In genomic region chr16:58513874-58514273, GRCh38 we compare ENCODE assay signal across 23 cellular contexts. TPM values are rescaled to one million over a fixed set of nuclear protein-coding genes. Genes with fewer than 3 reads are reported as not detected.
DNase-seq lines count a peak whose midpoint lies in the region; ATAC-seq, FAIRE-seq and TF ChIP-seq lines count a peak whose summit lies in the region.
"Had no signal": no experiment of that assay in that cellular context is flagged by ENCODE, and none has a peak within 500 bp of the region (broad histone marks: within the 10 kb centered on the region; RNA-seq: fewer than 3 reads in every experiment).

No MANE protein-coding gene starts in this region.

- H3K9me3 ChIP-seq in K562 (replicated peaks; ENCODE audit: control insufficient read depth, insufficient read depth, low read depth, low read length) (no peaks in the 10 kb centered on the region), GM23248 (ENCODE audit: low read depth) (no peaks in the 10 kb centered on the region)

- H3F3A ChIP-seq in GM23248 (ENCODE audit: insufficient read depth), result peaks cover 13% of the 10 kb centered on the region

- intact Hi-C loops in natural killer cell (cut with micrococcal nuclease) (no loop called here), K562 (cut with micrococcal nuclease) (loop anchor here (2.0 kb wide), 1 partner anchor 121 kb away; no protein-coding TSS in a partner anchor)

- ATAC-seq in natural killer cell (no peak), K562 (no peak)
- no peak for ATAC-seq in natural killer cell treated with Interleukin-12 subunit alpha and Interleukin-12 subunit beta and Interleukin-15 and Interleukin-18, amount 100 ng/mL, for 72 hours

- H3K4me3 ChIP-seq in NB4 (ENCODE audit: low read depth, low read length) (peak overlapping the region; percentile 76), K562 (peak overlapping the region; percentile 88; the same call in 1 of the 2 replicates), GM23248 (no peak overlapping the region)
- H3K4me3 ChIP-seq: lung had no signal

- BruUV-seq in K562 (replicated peaks; lab: Mats Ljungman, UMichigan), result no TSS peak

- H3K27ac ChIP-seq in K562 (ENCODE audit: extremely low read depth, low read depth, low read length) (peak overlapping the region; percentile 92; the same call in 2 of the 3 replicates), GM23248 (no peak overlapping the region)
- H3K27ac ChIP-seq: brain microvascular endothelial cell, epithelial cell of prostate had no signal

- H3K27me3 ChIP-seq in K562 (ENCODE audit: control insufficient read depth in 2 of 2, insufficient read depth in 2 of 2, low read length in 2 of 2), result no peaks in the 10 kb centered on the region
- H3K27me3 ChIP-seq in GM23248 (replicated peaks; ENCODE audit: insufficient read depth), result no peaks in the 10 kb centered on the region
- H3K27me3 ChIP-seq: brain microvascular endothelial cell had no signal

- H3K36me3 ChIP-seq in K562 (ENCODE audit: control insufficient read depth, insufficient read depth, low read length) (peaks cover 26% of the 10 kb centered on the region), GM23248 (ENCODE audit: low read depth) (no peaks in the 10 kb centered on the region; the same call in 1 of the 2 replicates)

- H3K4me3 Mint-ChIP-seq in natural killer cell (peak overlapping the region; percentile 1), type B pancreatic cell (peak overlapping the region; percentile 42)
- H3K4me3 Mint-ChIP-seq in natural killer cell treated with Interleukin-12 subunit alpha and Interleukin-12 subunit beta and Interleukin-15 and Interleukin-18, amount 100 ng/mL, for 72 hours, result no peak overlapping the region

- H3K4me1 ChIP-seq in K562 (replicated peaks in 1 of 2; ENCODE audit: control insufficient read depth in 2 of 2, insufficient read depth in 2 of 2, low read length in 2 of 2) (peaks cover 4 to 44% of the 10 kb centered on the region in 2 experiments; a peak in 4 of 5 replicates), GM23248 (ENCODE audit: insufficient read depth) (peaks cover 4% of the 10 kb centered on the region; the same call in 1 of the 2 replicates)

- H3K36me3 Mint-ChIP-seq in natural killer cell (no peaks in the 10 kb centered on the region), type B pancreatic cell (peaks cover 11% of the 10 kb centered on the region)
- H3K36me3 Mint-ChIP-seq in natural killer cell treated with Interleukin-12 subunit alpha and Interleukin-12 subunit beta and Interleukin-15 and Interleukin-18, amount 100 ng/mL, for 72 hours, result peaks cover 8% of the 10 kb centered on the region

- 13% methylated on average over 2 of the region's 3 CpGs for WGBS in K562 (ENCODE audit: insufficient coverage, low coverage, missing lambda C conversion rate)
- WGBS in GM23248 (ENCODE audit: low coverage in 1 of 2, low lambda C conversion rate in 2 of 2, missing lambda C conversion rate in 2 of 2), 2 experiments, result 83 to 84% methylated on average over 3 of the region's 3 CpGs

- DNase-seq in natural killer cell (no peak), NB4 (ENCODE audit: low read depth) (no peak), K562 (ENCODE audit: extremely low read depth in 1 of 4, low spot score in 3 of 4) (no peak), type B pancreatic cell (ENCODE audit: extremely low spot score, unreplicated experiment) (no peak), H54 (ENCODE audit: insufficient read length, low spot score) (no peak), GM13976 (ENCODE audit: low spot score) (no peak), GM23248 (no peak)
- no peak for DNase-seq in natural killer cell treated with Interleukin-12 subunit alpha and Interleukin-12 subunit beta and Interleukin-15 and Interleukin-18, amount 100 ng/mL, for 72 hours (ENCODE audit: low spot score)
- DNase-seq: activated gamma-delta T cell; brain microvascular endothelial cell; COR-L47; GF-D8; NCI-H345; NK-92 treated with Interleukin-12 subunit alpha and Interleukin-12 subunit beta, amount 100 ng/mL, for 24 hours; Right ventricle myocardium superior; small intestine; stimulated activated CD4-positive, alpha-beta T cell treated with anti-CD3 and anti-CD28 coated beads, Interleukin-4, amount 100 ng/mL, for 4 hours; stimulated activated CD8-positive, alpha-beta memory T cell treated with anti-CD3 and anti-CD28 coated beads, Interleukin-4, amount 100 ng/mL, for 48 hours; T-helper 1 cell had no signal

- H3K27me3 Mint-ChIP-seq in natural killer cell (ENCODE audit: low read depth in 2 of 2), result no peaks in the 10 kb centered on the region
- H3K27me3 Mint-ChIP-seq in natural killer cell treated with Interleukin-12 subunit alpha and Interleukin-12 subunit beta and Interleukin-15 and Interleukin-18, amount 100 ng/mL, for 72 hours, result no peaks in the 10 kb centered on the region
- no peaks in the 10 kb centered on the region for H3K27me3 Mint-ChIP-seq in type B pancreatic cell
- H3K27me3 Mint-ChIP-seq: dendritic cell treated with granulocyte-macrophage colony-stimulating factor and Interleukin-4, amounts not matched to agents 40 ng/mL and 50 ng/mL, for 4 days had no signal

- TF ChIP-seq CTCF in natural killer cell (IDR thresholded peaks at IDR 0.05), result no peak
- no peak for TF ChIP-seq CTCF in NB4 (IDR thresholded peaks at IDR 0.05; ENCODE audit: low read depth, low read length)
- TF ChIP-seq CTCF in K562 (IDR thresholded peaks at IDR 0.05 in 2 of 3, conservative IDR thresholded peaks at IDR 0.05 in 1 of 3; ENCODE audit: insufficient read depth in 2 of 3, low read depth in 1 of 3, low read length in 3 of 3), result no peak
- no peak for TF ChIP-seq CTCF in type B pancreatic cell (conservative IDR thresholded peaks at IDR 0.05)
- TF ChIP-seq CTCF in GM13976 (IDR thresholded peaks at IDR 0.05; ENCODE audit: borderline replicate concordance, control extremely low read depth, extremely low read depth, insufficient read depth, missing control alignments), result no peak

- in situ Hi-C loops in K562 (cut with MboI), result no loop called here
- in situ Hi-C loops in GM13976 (cut with MboI; ENCODE audit: low sequenced_read_pairs, unreplicated experiment), result loop anchor here (10.0 kb wide), 1 partner anchor 141 kb away; no protein-coding TSS in a partner anchor
- in situ Hi-C loops in GM23248 (cut with MboI), result no loop called here

- peaks cover 12 to 21% of the 10 kb centered on the region in 2 donors for H3K4me1 Mint-ChIP-seq in natural killer cell
- peaks cover 25 to 29% of the 10 kb centered on the region in 2 donors for H3K4me1 Mint-ChIP-seq in natural killer cell treated with Interleukin-12 subunit alpha and Interleukin-12 subunit beta and Interleukin-15 and Interleukin-18, amount 100 ng/mL, for 72 hours (ENCODE audit: low read depth in 2 of 2)
- H3K4me1 Mint-ChIP-seq in type B pancreatic cell (ENCODE audit: unreplicated experiment), result peaks cover 15% of the 10 kb centered on the region

- H3K9ac ChIP-seq in K562 (ENCODE audit: insufficient read depth in 1 of 2, low read depth in 2 of 2, low read length in 2 of 2) (peak overlapping the region in 1 of 2 experiments; percentile 83; a peak in 3 of 4 replicates), GM23248 (no peak overlapping the region)

- no peak for TF ChIP-seq RAD21 in K562 (CRISPR knock-in tag; conservative IDR thresholded peaks at IDR 0.05 in 1 of 2, IDR thresholded peaks at IDR 0.05 in 1 of 2)

- no peak for TF ChIP-seq EP300 in K562 (IDR thresholded peaks at IDR 0.05; ENCODE audit: low read length)

- H3K4me2 ChIP-seq in K562 (ENCODE audit: insufficient read depth, low read length), result peak overlapping the region; percentile 95
- H3K4me2 ChIP-seq in GM23248 (ENCODE audit: unreplicated experiment), result no peak overlapping the region

- H3K27ac Mint-ChIP-seq in natural killer cell, result no peak overlapping the region
- H3K27ac Mint-ChIP-seq in natural killer cell treated with Interleukin-12 subunit alpha and Interleukin-12 subunit beta and Interleukin-15 and Interleukin-18, amount 100 ng/mL, for 72 hours, result no peak overlapping the region
- peak overlapping the region; percentile 24 for H3K27ac Mint-ChIP-seq in type B pancreatic cell
- H3K27ac Mint-ChIP-seq: dendritic cell treated with granulocyte-macrophage colony-stimulating factor and Interleukin-4, amounts not matched to agents 40 ng/mL and 50 ng/mL, for 4 days had no signal

- no peaks in the 10 kb centered on the region for H3K9me1 ChIP-seq in K562 (ENCODE audit: control insufficient read depth, insufficient read depth, low read length)

- H3K9me3 Mint-ChIP-seq in natural killer cell (no peaks in the 10 kb centered on the region), type B pancreatic cell (no peaks in the 10 kb centered on the region)
- no peaks in the 10 kb centered on the region for H3K9me3 Mint-ChIP-seq in natural killer cell treated with Interleukin-12 subunit alpha and Interleukin-12 subunit beta and Interleukin-15 and Interleukin-18, amount 100 ng/mL, for 72 hours
- H3K9me3 Mint-ChIP-seq: dendritic cell treated with granulocyte-macrophage colony-stimulating factor and Interleukin-4, amounts not matched to agents 40 ng/mL and 50 ng/mL, for 4 days had no signal

- CTCF ChIA-PET in K562 (lab: Yijun Ruan, JAX; ENCODE audit: low intra/inter-chr PET ratio), result no interaction called here

- TF ChIP-seq POLR2A in NB4 (IDR thresholded peaks at IDR 0.05; ENCODE audit: extremely low read depth, insufficient read length) (no peak), K562 (conservative IDR thresholded peaks at IDR 0.05) (no peak), H54 (IDR thresholded peaks at IDR 0.05; ENCODE audit: low read depth, low read length) (no peak)

- FAIRE-seq in K562 (lab: Jason Lieb, UNC) (no peak), H54 (lab: Jason Lieb, UNC) (no peak)
- FAIRE-seq: GM12891, small intestine had no signal

- H2AFZ ChIP-seq in K562 (ENCODE audit: low read depth, low read length), result 0 out of 2 replicates have a peak overlapping the region, but pooled peaks have one; percentile 25
- no peak overlapping the region for H2AFZ ChIP-seq in GM23248

- H3K9me2 ChIP-seq in GM23248 (ENCODE audit: insufficient read depth), result no peaks in the 10 kb centered on the region

- peaks cover 30% of the 10 kb centered on the region for H3K79me2 ChIP-seq in K562 (ENCODE audit: control insufficient read depth, insufficient read depth, low read length)
- peaks cover 6% of the 10 kb centered on the region; the same call in 1 of the 2 replicates for H3K79me2 ChIP-seq in GM23248 (ENCODE audit: insufficient read depth)

- POLR2A ChIA-PET in K562 (lab: Yijun Ruan, JAX), result interaction anchor here (1.3 kb wide), 1 partner anchor 122 kb away, joined by 3 read pairs; the partner anchor contains the start of gene GINS3

- peaks cover 13% of the 10 kb centered on the region for H4K20me1 ChIP-seq in K562 (replicated peaks; ENCODE audit: control insufficient read depth, insufficient read depth, low read length)
- no peaks in the 10 kb centered on the region for H4K20me1 ChIP-seq in GM23248 (ENCODE audit: insufficient read depth)

RNA-seq across cellular contexts. Expression of gene SETD6, which starts 1.4 kb away (rescaled TPM):
- total RNA-seq in natural killer cell (10 to 100 TPM; 20.3 to 34.5 (median 21.3) TPM), K562 (2014; rRNA removed) (28.1 and 33.9 TPM in 2 replicates), K562 (2014; rRNA removed; fragmentation: Illumina TruSeq; extraction: Trizol) (19.8 and 21.4 TPM in 2 replicates), K562 (2015; rRNA removed; fragmentation: Illumina TruSeq; extraction: Trizol) (19.3 and 20.2 TPM in 2 replicates), K562 (2021) (24.4 and 28.5 TPM in 2 replicates), type B pancreatic cell (ENCODE audit: low replicate concordance) (32.6 and 36.5 TPM in 2 replicates)
- 10 to 100 TPM; 16.4 to 29.1 TPM for total RNA-seq in natural killer cell treated with Interleukin-12 subunit alpha and Interleukin-12 subunit beta and Interleukin-15 and Interleukin-18, amount 100 ng/mL, for 72 hours
- 102 and 113 TPM in 2 replicates for total RNA-seq in K562 (2011; cell fraction: chromatin; rRNA removed; ENCODE audit: low replicate concordance)
- 84.7 and 97.7 TPM in 2 replicates for total RNA-seq in K562 (2011; cell fraction: nucleolus; rRNA removed)
- 88.4 and 88.6 TPM in 2 replicates for total RNA-seq in K562 (2011; cell fraction: nucleoplasm; rRNA removed)
- polyA plus RNA-seq in K562 (2011; rRNA removed) (23.7 and 29.2 TPM in 2 replicates), K562 (2014; fragmentation: Illumina TruSeq; extraction: Trizol) (18.3 and 19.3 TPM in 2 replicates), K562 (2014; fragmentation: Nextera tagmentation; extraction: Ambion mirVana) (1 to 10 TPM; 9.2 to 9.6 TPM), K562 (2014; rRNA removed) (37.2 and 40.9 TPM in 2 replicates), GM23248 (2016; fragmentation: Nextera tagmentation; extraction: Ambion mirVana) (8.7 and 9.4 TPM in 2 replicates)
- polyA plus RNA-seq in K562 (2011; cell fraction: cytosol; rRNA removed), result 11.1 and 23.6 TPM in 2 replicates
- polyA plus RNA-seq in K562 (2011; cell fraction: nucleus; rRNA removed), result 78.8 and 120 TPM in 2 replicates
- 17.5 and 21.5 TPM in 2 replicates for polyA plus RNA-seq in K562 (2012)
- polyA minus RNA-seq in K562 (2011; rRNA and poly(A)+ RNA removed), result 25.0 and 25.3 TPM in 2 replicates
- 9.0 and 16.0 TPM in 2 replicates for polyA minus RNA-seq in K562 (2011; cell fraction: cytosol; rRNA and poly(A)+ RNA removed)
- 47.0 and 59.0 TPM in 2 replicates for polyA minus RNA-seq in K562 (2011; cell fraction: nucleus; rRNA and poly(A)+ RNA removed)
- total RNA-seq in GM23248 (2014; rRNA removed; shearing (Covaris generic)), result 11.5 and 14.9 TPM in 2 replicates

RNA-seq across cellular contexts. Expression of gene NDRG4, which starts 13.9 kb away (rescaled TPM):
- total RNA-seq in natural killer cell, result not detected
- under 1 TPM; 0.14 to 0.47 TPM for total RNA-seq in natural killer cell treated with Interleukin-12 subunit alpha and Interleukin-12 subunit beta and Interleukin-15 and Interleukin-18, amount 100 ng/mL, for 72 hours
- 1.3 and 1.9 TPM in 2 replicates for total RNA-seq in K562 (2011; cell fraction: chromatin; rRNA removed; ENCODE audit: low replicate concordance)
- total RNA-seq in K562 (2011; cell fraction: nucleolus; rRNA removed), result 1.8 TPM in 2 replicates
- 0.51 and 2.0 TPM in 2 replicates for total RNA-seq in K562 (2011; cell fraction: nucleoplasm; rRNA removed)
- 0.18 and 0.37 TPM in 2 replicates for total RNA-seq in K562 (2014; rRNA removed)
- total RNA-seq in K562 (2014; rRNA removed; fragmentation: Illumina TruSeq; extraction: Trizol), result 0.22 and 0.62 TPM in 2 replicates
- total RNA-seq in K562 (2015; rRNA removed; fragmentation: Illumina TruSeq; extraction: Trizol), result 0.14 and 0.26 TPM in 2 replicates
- 0.85 and 0.95 TPM in 2 replicates for total RNA-seq in K562 (2021)
- polyA plus RNA-seq in K562 (2011; rRNA removed), result 0.24 and 0.61 TPM in 2 replicates
- polyA plus RNA-seq in K562 (2011; cell fraction: cytosol; rRNA removed), result 0.65 and 0.98 TPM in 2 replicates
- polyA plus RNA-seq in K562 (2011; cell fraction: nucleus; rRNA removed), result 2.1 and 3.5 TPM in 2 replicates
- 0.85 and 1.0 TPM in 2 replicates for polyA plus RNA-seq in K562 (2012)
- 0.14 and 0.28 TPM in 2 replicates for polyA plus RNA-seq in K562 (2014; fragmentation: Illumina TruSeq; extraction: Trizol)
- under 1 TPM; 0.06 to 0.07 TPM for polyA plus RNA-seq in K562 (2014; fragmentation: Nextera tagmentation; extraction: Ambion mirVana)
- polyA plus RNA-seq in K562 (2014; rRNA removed), result 0.53 and 0.81 TPM in 2 replicates
- polyA minus RNA-seq in K562 (2011; rRNA and poly(A)+ RNA removed), result 0.24 and 0.42 TPM in 2 replicates
- 1.4 TPM in 1 of 2 replicates, not detected in the other for polyA minus RNA-seq in K562 (2011; cell fraction: cytosol; rRNA and poly(A)+ RNA removed)
- 1.2 TPM in 2 replicates for polyA minus RNA-seq in K562 (2011; cell fraction: nucleus; rRNA and poly(A)+ RNA removed)
- total RNA-seq in type B pancreatic cell (ENCODE audit: low replicate concordance), result 23.7 and 42.9 TPM in 2 replicates
- 4.7 and 7.1 TPM in 2 replicates for total RNA-seq in GM23248 (2014; rRNA removed; shearing (Covaris generic))
- 2.5 and 3.4 TPM in 2 replicates for polyA plus RNA-seq in GM23248 (2016; fragmentation: Nextera tagmentation; extraction: Ambion mirVana)
